In genomic region chr16:67144943-67145342, GRCh38 we compare ENCODE assay signal across 30 cellular contexts.
"Had no signal": no experiment of that assay in that cellular context is flagged by ENCODE, and none has a peak within 500 bp of the region (broad histone marks: within the 10 kb centered on the region; RNA-seq: fewer than 3 reads in every experiment).

No MANE protein-coding gene starts in this region.

- H3K4me3 Mint-ChIP-seq: activated CD4-positive, alpha-beta T cell treated with anti-CD3 and anti-CD28 coated beads, Interleukin-2, amount 10 ng/mL, durations not matched to agents 7 days and 5 days; activated CD8-positive, alpha-beta T cell treated with anti-CD3 and anti-CD28 coated beads, Interleukin-2, amount 10 ng/mL, durations not matched to agents 7 days and 5 days; activated naive CD4-positive, alpha-beta T cell treated with anti-CD3 and anti-CD28 coated beads, Interleukin-2, amount 10 ng/mL, durations not matched to agents 7 days and 5 days; activated naive CD8-positive, alpha-beta T cell; central memory CD8-positive, alpha-beta T cell had no signal

- H3K9me3 ChIP-seq: MG63, Peyer's patch had no signal

- H3K27me3 ChIP-seq: cardiac muscle cell, MG63, Peyer's patch had no signal

- H3K27ac Mint-ChIP-seq: activated CD8-positive, alpha-beta T cell treated with anti-CD3 and anti-CD28 coated beads, Interleukin-2, amount 10 ng/mL, durations not matched to agents 7 days and 5 days; activated naive CD4-positive, alpha-beta T cell treated with anti-CD3 and anti-CD28 coated beads, Interleukin-2, amount 10 ng/mL, durations not matched to agents 7 days and 5 days; activated naive CD8-positive, alpha-beta T cell had no signal

- H3K27me3 Mint-ChIP-seq: activated CD4-positive, alpha-beta T cell treated with anti-CD3 and anti-CD28 coated beads, Interleukin-2, amount 10 ng/mL, durations not matched to agents 7 days and 5 days; activated naive CD8-positive, alpha-beta T cell; central memory CD8-positive, alpha-beta T cell had no signal

- H3K9me3 Mint-ChIP-seq: activated CD4-positive, alpha-beta T cell treated with anti-CD3 and anti-CD28 coated beads, Interleukin-2, amount 10 ng/mL, durations not matched to agents 7 days and 5 days; activated naive CD4-positive, alpha-beta T cell treated with anti-CD3 and anti-CD28 coated beads, Interleukin-2, amount 10 ng/mL, durations not matched to agents 7 days and 5 days; central memory CD8-positive, alpha-beta T cell had no signal

- DNase-seq: activated CD4-positive, alpha-beta T cell treated with anti-CD3 and anti-CD28 coated beads, Interleukin-2, amount 10 ng/mL, durations not matched to agents 7 days and 5 days; activated CD4-positive, alpha-beta T cell treated with anti-CD3 and anti-CD28 coated beads, Interleukin-2, amount 50 U/mL, for 48 hours; activated CD4-positive, CD25-positive, alpha-beta regulatory T cell; activated CD8-positive, alpha-beta memory T cell treated with anti-CD3 and anti-CD28 coated beads, Interleukin-2, amount 50 U/mL, for 48 hours; activated CD8-positive, alpha-beta T cell treated with anti-CD3 and anti-CD28 coated beads, Interleukin-2, amount 10 ng/mL, durations not matched to agents 7 days and 5 days; activated effector memory CD4-positive, alpha-beta T cell treated with Interleukin-2 at 50 U/mL for 16 hours; activated naive CD4-positive, alpha-beta T cell treated with anti-CD3 and anti-CD28 coated beads, Interleukin-2, amount 10 ng/mL, durations not matched to agents 7 days and 5 days; amniotic stem cell; Kasumi-1; KG1; MG63; NCI-H1048; NCI-H1105 treated with DMSO at 0.1 percent for 48 hours; NCI-H1436; NCI-H1694 treated with DMSO at 0.1 percent for 48 hours; NCI-H2029; NCI-H345; NCI-H524 treated with DMSO at 0.1 percent for 48 hours; PC-3; Peyer's patch; Right ventricle myocardium superior; RPMI8226; SW 1271; T-helper 1 cell; T-helper 2 cell; T-helper 9 cell; WERI-Rb-1 had no signal

- H3K27ac ChIP-seq: cardiac muscle cell, Peyer's patch, WERI-Rb-1 had no signal

- ATAC-seq: activated CD8-positive, alpha-beta T cell treated with anti-CD3 and anti-CD28 coated beads, Interleukin-2, amount 10 ng/mL, durations not matched to agents 7 days and 5 days; PC-3 had no signal

- H3K4me3 ChIP-seq: cardiac muscle cell, MG63, Peyer's patch had no signal

- H3K4me1 Mint-ChIP-seq: central memory CD8-positive, alpha-beta T cell had no signal
